In genomic region chr19:51025809-51026553, GRCh38 we compare ENCODE assay signal across 22 cellular contexts. TPM values are rescaled to one million over a fixed set of nuclear protein-coding genes. Genes with fewer than 3 reads are reported as not detected.
A peak's percentile ranks its signal among the peaks of the same experiment; 100 is the strongest.
DNase-seq lines count a peak whose midpoint lies in the region; ATAC-seq and TF ChIP-seq lines count a peak whose summit lies in the region.
"Had no signal": no experiment of that assay in that cellular context is flagged by ENCODE, and none has a peak within 500 bp of the region (broad histone marks: within the 10 kb centered on the region; RNA-seq: fewer than 3 reads in every experiment).

No MANE protein-coding gene starts in this region.

- no peaks in the 10 kb centered on the region for H3K9me3 ChIP-seq in HCT116 (ENCODE audit: control insufficient read depth in 1 of 2, insufficient read depth in 1 of 2, low read depth in 1 of 2, low read length in 2 of 2)
- no peaks in the 10 kb centered on the region for H3K9me3 ChIP-seq in psoas muscle

- POLR2A ChIA-PET in HCT116 (lab: Charles Lee): no interaction called here

- RAD21 ChIA-PET in HCT116 (lab: Charles Lee; ENCODE audit: low non-redundant PET in 1 of 2, low total read pairs in 2 of 2, uncharacterized antibody in 2 of 2, unreplicated experiment in 2 of 2): no interaction called here

- DNase-seq in Calu3 (no peak), HCT116 (ENCODE audit: low read depth, low spot score) (no peak), epithelial cell of esophagus (ENCODE audit: low read depth) (no peak), psoas muscle (peak in 1 of 2 donors; percentile 39), SHP77 treated with DMSO at 0.1 percent for 48 hours (lab: John Stamatoyannopoulos, UW) (no peak), islet precursor cell (no peak), T-helper 9 cell (no peak)
- DNase-seq: activated CD4-positive, CD25-positive, alpha-beta regulatory T cell; activated CD8-positive, alpha-beta T cell treated with anti-CD3 and anti-CD28 coated beads, Interleukin-2, amount 10 ng/mL, durations not matched to agents 7 days and 5 days; activated naive CD4-positive, alpha-beta T cell treated with anti-CD3 and anti-CD28 coated beads for 36 hours; activated T-cell treated with anti-CD3 and anti-CD28 coated beads, Interleukin-2, amount 50 U/mL, for 24 hours; CD8-positive, alpha-beta T cell; effector CD8-positive, alpha-beta T cell; MM.1S; NCI-H2171 treated with DMSO at 0.1 percent for 48 hours; stimulated activated CD4-positive, alpha-beta T cell treated with anti-CD3 and anti-CD28 coated beads, Interleukin-4, amount 100 ng/mL, for 4 hours; substantia nigra had no signal

- intact Hi-C loops in Calu3 (cut with micrococcal nuclease; ENCODE audit: unreplicated experiment) (no loop called here), HCT116 (cut with micrococcal nuclease) (no loop called here), psoas muscle (cut with DNase I) (no loop called here)

- no TSS peak for BruUV-seq in Calu3 (replicated peaks; lab: Mats Ljungman, UMichigan)
- BruUV-seq in HCT116 (replicated peaks; lab: Mats Ljungman, UMichigan): no TSS peak

- no peak for TF ChIP-seq RAD21 in HCT116 (IDR thresholded peaks at IDR 0.05; ENCODE audit: low read depth)

- H3K4me1 Mint-ChIP-seq in Calu3 (ENCODE audit: low read depth, unreplicated experiment): peaks cover 23% of the 10 kb centered on the region

- no peaks in the 10 kb centered on the region for H4K20me1 ChIP-seq in HCT116 (ENCODE audit: insufficient read depth)

- no peaks in the 10 kb centered on the region for H3K9me3 Mint-ChIP-seq in Calu3 (ENCODE audit: low read depth, unreplicated experiment)
- H3K9me3 Mint-ChIP-seq: activated naive CD4-positive, alpha-beta T cell treated with anti-CD3 and anti-CD28 coated beads for 36 hours; activated T-cell treated with anti-CD3 and anti-CD28 coated beads, Interleukin-2, amount 50 U/mL, for 24 hours; CD8-positive, alpha-beta T cell had no signal

- TF ChIP-seq CTCF in Calu3 (IDR thresholded peaks at IDR 0.05; ENCODE audit: unreplicated experiment) (no peak), HCT116 (IDR thresholded peaks at IDR 0.05 in 2 of 3, conservative IDR thresholded peaks at IDR 0.05 in 1 of 3; ENCODE audit: borderline replicate concordance in 1 of 3, insufficient read depth in 1 of 3, low read depth in 2 of 3, low read length in 2 of 3) (no peak), epithelial cell of esophagus (IDR thresholded peaks at IDR 0.05; ENCODE audit: insufficient read depth, low read depth, low read length, missing control alignments) (no peak), psoas muscle (IDR thresholded peaks at IDR 0.05) (no peak)

- H3K36me3 ChIP-seq in HCT116 (ENCODE audit: control insufficient read depth in 1 of 2, insufficient read depth in 2 of 2, low read length in 2 of 2) (no peaks in the 10 kb centered on the region), psoas muscle (ENCODE audit: insufficient read depth in 1 of 2, low read depth in 1 of 2) (no peaks in the 10 kb centered on the region)

- H3K27ac ChIP-seq in HCT116 (ENCODE audit: low read depth, low read length) (no peak overlapping the region), psoas muscle (no peak overlapping the region)
- H3K27ac ChIP-seq: HL-60 had no signal

- no peak overlapping the region for H3K9ac ChIP-seq in HCT116 (ENCODE audit: low read length)

- CTCF ChIA-PET in Calu3 (lab: Charles Lee) (interaction anchor here (0.7 kb wide), 1 partner anchor 68 kb away, joined by 3 read pairs; no protein-coding TSS in a partner anchor), HCT116 (lab: Charles Lee) (interaction anchor here (1.5 kb wide), 1 partner anchor 9 kb away, joined by 6 read pairs; no protein-coding TSS in a partner anchor)

- peaks cover 16% of the 10 kb centered on the region for H3K27me3 Mint-ChIP-seq in Calu3 (ENCODE audit: unreplicated experiment)

- H3K4me3 ChIP-seq in HCT116 (replicated peaks in 1 of 2; ENCODE audit: low read depth in 1 of 2, low read length in 2 of 2) (no peak overlapping the region), epithelial cell of esophagus (ENCODE audit: low read length) (peak overlapping the region; percentile 34), psoas muscle (peak overlapping the region; percentile 32)

- no peaks in the 10 kb centered on the region for H3K79me2 ChIP-seq in HCT116 (ENCODE audit: insufficient read depth, low read length)

- peak overlapping the region; percentile 44 for H3K4me3 Mint-ChIP-seq in Calu3 (ENCODE audit: low read depth, unreplicated experiment)
- H3K4me3 Mint-ChIP-seq: activated CD8-positive, alpha-beta T cell treated with anti-CD3 and anti-CD28 coated beads, Interleukin-2, amount 10 ng/mL, durations not matched to agents 7 days and 5 days; activated naive CD4-positive, alpha-beta T cell treated with anti-CD3 and anti-CD28 coated beads for 36 hours; activated T-cell treated with anti-CD3 and anti-CD28 coated beads, Interleukin-2, amount 50 U/mL, for 24 hours; CD8-positive, alpha-beta T cell had no signal

- H3K9me2 ChIP-seq in HCT116 (ENCODE audit: insufficient read depth): no peaks in the 10 kb centered on the region

- no peak overlapping the region for H2AFZ ChIP-seq in HCT116 (ENCODE audit: low read depth, low read length, poor library complexity, severe bottlenecking)

- peaks cover 13% of the 10 kb centered on the region for H3K36me3 Mint-ChIP-seq in Calu3 (ENCODE audit: insufficient read depth, unreplicated experiment)
- H3K36me3 Mint-ChIP-seq: CD8-positive, alpha-beta T cell had no signal

- no peak for ATAC-seq in HCT116
- no peak for ATAC-seq in psoas muscle
- ATAC-seq: activated CD8-positive, alpha-beta T cell treated with anti-CD3 and anti-CD28 coated beads, Interleukin-2, amount 10 ng/mL, durations not matched to agents 7 days and 5 days; CD8-positive, alpha-beta T cell had no signal

- peak overlapping the region; percentile 34 for H3K27ac Mint-ChIP-seq in Calu3 (ENCODE audit: unreplicated experiment)
- H3K27ac Mint-ChIP-seq: activated CD8-positive, alpha-beta T cell treated with anti-CD3 and anti-CD28 coated beads, Interleukin-2, amount 10 ng/mL, durations not matched to agents 7 days and 5 days; activated naive CD4-positive, alpha-beta T cell treated with anti-CD3 and anti-CD28 coated beads for 36 hours; activated T-cell treated with anti-CD3 and anti-CD28 coated beads, Interleukin-2, amount 50 U/mL, for 24 hours; CD8-positive, alpha-beta T cell had no signal

- H3K27me3 ChIP-seq in HCT116 (ENCODE audit: insufficient read depth, low read length) (no peaks in the 10 kb centered on the region), psoas muscle (ENCODE audit: insufficient read depth in 3 of 3, low read length in 2 of 3) (peaks cover 0 to 21% (median 0%) of the 10 kb centered on the region in 3 donors)

- WGBS in psoas muscle, 3 donors: 35 to 43% (median 42%) methylated on average over 18 of the region's 18 CpGs

- H3K4me1 ChIP-seq in HCT116 (ENCODE audit: control insufficient read depth in 1 of 2, insufficient read depth in 2 of 2, low read length in 2 of 2): peaks cover 5 to 17% of the 10 kb centered on the region in 2 experiments; a peak in 3 of 4 replicates
- no peaks in the 10 kb centered on the region for H3K4me1 ChIP-seq in psoas muscle

- TF ChIP-seq POLR2A in HCT116 (IDR thresholded peaks at IDR 0.05; ENCODE audit: borderline replicate concordance, extremely low read depth, insufficient read depth, insufficient read length): no peak

- H3K4me2 ChIP-seq in HCT116 (ENCODE audit: low read length): 0 out of 2 replicates have a peak overlapping the region, but pooled peaks have one; percentile 8

TF ChIP-seq in HCT116, 20 proteins besides CTCF, POLR2A, EP300 and RAD21 (continues in another document):
- no peak for TF ChIP-seq CEBPB (IDR thresholded peaks at IDR 0.05; ENCODE audit: low read depth)
- TF ChIP-seq ATF3 (IDR thresholded peaks at IDR 0.05): no peak
- TF ChIP-seq EZH2 (IDR thresholded peaks at IDR 0.05): no peak
- no peak for TF ChIP-seq CBX3 (IDR thresholded peaks at IDR 0.05; ENCODE audit: low read depth)
- no peak for TF ChIP-seq JUND (IDR thresholded peaks at IDR 0.05)
- no peak for TF ChIP-seq TCF7L2 (IDR thresholded peaks at IDR 0.05; ENCODE audit: borderline replicate concordance, extremely low read depth, insufficient read depth, insufficient read length)
- TF ChIP-seq EZH2phosphoT487 (IDR thresholded peaks at IDR 0.05; ENCODE audit: borderline replicate concordance): no peak
- TF ChIP-seq ZNF274 (IDR thresholded peaks at IDR 0.05; ENCODE audit: low read depth, low read length): no peak

RNA-seq across cellular contexts. Expression of gene KLK11, which starts 0.4 kb away (rescaled TPM):
- total RNA-seq in Calu3 (2022) (10.8 and 25.1 TPM in 2 replicates), HCT116 (2021; ENCODE audit: unreplicated experiment) (not detected), psoas muscle (under 1 TPM in 3 of 4 donors, not detected in 1; 0.19 to 0.52 (median 0.24) TPM)
- polyA plus RNA-seq in HCT116 (2012): 1.5 and 1.6 TPM in 2 replicates
- polyA plus RNA-seq in psoas muscle: under 1 TPM; 0.13 to 0.20 (median 0.17) TPM
- total RNA-seq: activated CD8-positive, alpha-beta T cell treated with anti-CD3 and anti-CD28 coated beads, Interleukin-2, amount 10 ng/mL, durations not matched to agents 7 days and 5 days; activated naive CD4-positive, alpha-beta T cell treated with anti-CD3 and anti-CD28 coated beads for 36 hours; CD8-positive, alpha-beta T cell; chondrocyte; lung microvascular endothelial cell; PC-3; SK-MEL-5 had no signal

RNA-seq across cellular contexts. Expression of gene KLK10, which starts 6.5 kb away (rescaled TPM):
- total RNA-seq in Calu3 (2022): 24.2 and 32.9 TPM in 2 replicates
- total RNA-seq in HCT116 (2021; ENCODE audit: unreplicated experiment): 33.6 TPM
- polyA plus RNA-seq in HCT116 (2012): 37.4 and 37.8 TPM in 2 replicates
- total RNA-seq in psoas muscle: not detected
- under 1 TPM; 0.04 to 0.16 (median 0.04) TPM for polyA plus RNA-seq in psoas muscle
- total RNA-seq: activated CD8-positive, alpha-beta T cell treated with anti-CD3 and anti-CD28 coated beads, Interleukin-2, amount 10 ng/mL, durations not matched to agents 7 days and 5 days; activated naive CD4-positive, alpha-beta T cell treated with anti-CD3 and anti-CD28 coated beads for 36 hours; CD8-positive, alpha-beta T cell; chondrocyte; lung microvascular endothelial cell; SK-MEL-5 had no signal

RNA-seq across cellular contexts. Expression of gene KLK12, which starts 8.8 kb away (rescaled TPM):
- total RNA-seq in Calu3 (2022): not detected in 2 replicates
- not detected for total RNA-seq in HCT116 (2021; ENCODE audit: unreplicated experiment)
- 0.09 TPM in 1 of 2 replicates, not detected in the other for polyA plus RNA-seq in HCT116 (2012)
- total RNA-seq in psoas muscle: not detected
- not detected for polyA plus RNA-seq in psoas muscle
- total RNA-seq: activated CD8-positive, alpha-beta T cell treated with anti-CD3 and anti-CD28 coated beads, Interleukin-2, amount 10 ng/mL, durations not matched to agents 7 days and 5 days; activated naive CD4-positive, alpha-beta T cell treated with anti-CD3 and anti-CD28 coated beads for 36 hours; CD8-positive, alpha-beta T cell; chondrocyte; lung microvascular endothelial cell; PC-3; SK-MEL-5 had no signal

RNA-seq across cellular contexts. Expression of gene KLK8, which starts 24.6 kb away (rescaled TPM):
- total RNA-seq in Calu3 (2022): 0.71 and 0.91 TPM in 2 replicates
- total RNA-seq in HCT116 (2021; ENCODE audit: unreplicated experiment): 92.8 TPM
- 149 and 150 TPM in 2 replicates for polyA plus RNA-seq in HCT116 (2012)
- total RNA-seq in psoas muscle: not detected
- under 1 TPM in 2 of 3 donors, not detected in 1; 0.09 to 0.76 TPM for polyA plus RNA-seq in psoas muscle
- total RNA-seq: activated CD8-positive, alpha-beta T cell treated with anti-CD3 and anti-CD28 coated beads, Interleukin-2, amount 10 ng/mL, durations not matched to agents 7 days and 5 days; activated naive CD4-positive, alpha-beta T cell treated with anti-CD3 and anti-CD28 coated beads for 36 hours; CD8-positive, alpha-beta T cell; chondrocyte; lung microvascular endothelial cell; SK-MEL-5 had no signal

RNA-seq across cellular contexts. Expression of gene KLK13, which starts 38.9 kb away (rescaled TPM):
- total RNA-seq in Calu3 (2022) (not detected in 2 replicates), HCT116 (2021; ENCODE audit: unreplicated experiment) (3.2 TPM), psoas muscle (not detected)
- 1.9 and 2.2 TPM in 2 replicates for polyA plus RNA-seq in HCT116 (2012)
- under 1 TPM in 1 of 3 donors, not detected in 2; 0.18 TPM for polyA plus RNA-seq in psoas muscle
- total RNA-seq: activated CD8-positive, alpha-beta T cell treated with anti-CD3 and anti-CD28 coated beads, Interleukin-2, amount 10 ng/mL, durations not matched to agents 7 days and 5 days; activated naive CD4-positive, alpha-beta T cell treated with anti-CD3 and anti-CD28 coated beads for 36 hours; CD8-positive, alpha-beta T cell; chondrocyte; lung microvascular endothelial cell; PC-3; SK-MEL-5 had no signal

Comparison
In these comparisons a context has a peak if more than half of its experiments do, and no peak if none do; other contexts are left out.
1. H3K4me3 ChIP-seq: peak in epithelial cell of esophagus (single experiment) and psoas muscle (single experiment); none in HCT116 (0 of 2).
2. RNA of gene KLK10, which starts 6.5 kb away (total RNA-seq): 33.6 TPM in HCT116 (single experiment) and 24.2 to 32.9 TPM in Calu3; not detected in psoas muscle; every median in the first group is over 10 times any median in the second.